1 cellular context compared by ENCODE assay signal in genomic region chr11:46593550-46594382, GRCh38.
TF ChIP-seq lines count a peak whose summit lies in the region.

TSS of gene AMBRA1 (minus strand) at chr11:46594023. CDS start at chr11:46548380, 45,643 bp downstream.

TF ChIP-seq in K562, 482 proteins besides CTCF, POLR2A, EP300 and RAD21 (continued from another document and continues in another):
- no peak for TF ChIP-seq ZNF655 (CRISPR knock-in tag; IDR thresholded peaks at IDR 0.05)
- TF ChIP-seq ZNF384 (IDR thresholded peaks at IDR 0.05; ENCODE audit: low read depth, low read length), result peak; percentile 52
- TF ChIP-seq HMBOX1 (IDR thresholded peaks at IDR 0.05), result peak; percentile 71
- TF ChIP-seq TAF7 (tag; IDR thresholded peaks at IDR 0.05), result peak; percentile 28; the same call in 1 of the 2 replicates
- no peak for TF ChIP-seq WHSC1 (IDR thresholded peaks at IDR 0.05; ENCODE audit: low read length)
- TF ChIP-seq SAP30 (IDR thresholded peaks at IDR 0.05; ENCODE audit: borderline replicate concordance, insufficient read depth, low read depth, low read length, poor library complexity, severe bottlenecking), result no peak
- TF ChIP-seq ZNF778 (CRISPR knock-in tag; IDR thresholded peaks at IDR 0.05), result no peak
- TF ChIP-seq MCM3 (IDR thresholded peaks at IDR 0.05), result no peak
- peak; percentile 91; the same call in 1 of the 2 replicates for TF ChIP-seq PHF8 (IDR thresholded peaks at IDR 0.05; ENCODE audit: borderline replicate concordance, low read length)
- TF ChIP-seq ARHGAP35 (IDR thresholded peaks at IDR 0.05; ENCODE audit: partially characterized antibody), result no peak
- TF ChIP-seq ETS2 (tag; IDR thresholded peaks at IDR 0.05; ENCODE audit: borderline replicate concordance, poor library complexity, severe bottlenecking), result no peak
- TF ChIP-seq ZBTB11 (CRISPR knock-in tag; IDR thresholded peaks at IDR 0.05), result peak in 1 of 3 experiments; percentile 57; a peak in 1 of 6 replicates
- 0 out of 2 replicates have a peak, but pooled peaks have one; percentile 37 for TF ChIP-seq HLTF (IDR thresholded peaks at IDR 0.05)
- no peak for TF ChIP-seq CHD1 (IDR thresholded peaks at IDR 0.05; ENCODE audit: low read length)
- peak; percentile 80 for TF ChIP-seq SUPT5H (IDR thresholded peaks at IDR 0.05)
- no peak for TF ChIP-seq SPI1 (IDR thresholded peaks at IDR 0.05; ENCODE audit: borderline replicate concordance, low read depth, low read length)
- no peak for TF ChIP-seq SRSF3 (IDR thresholded peaks at IDR 0.05; ENCODE audit: insufficient read depth, low read length)
- TF ChIP-seq ZMIZ1 (IDR thresholded peaks at IDR 0.05; ENCODE audit: low read depth in 2 of 2, low read length in 2 of 2), result peak in 1 of 2 experiments; percentile 99; a peak in 2 of 4 replicates
- no peak for TF ChIP-seq STAG1 (CRISPR knock-in tag; IDR thresholded peaks at IDR 0.05; ENCODE audit: borderline replicate concordance)
- peak; percentile 28 for TF ChIP-seq ESRRA (IDR thresholded peaks at IDR 0.05; ENCODE audit: borderline replicate concordance, low read depth)
- TF ChIP-seq ZNF551 (CRISPR knock-in tag; IDR thresholded peaks at IDR 0.05), result no peak
- no peak for TF ChIP-seq CGGBP1 (CRISPR knock-in tag; IDR thresholded peaks at IDR 0.05)
- TF ChIP-seq ZNF77 (CRISPR knock-in tag; IDR thresholded peaks at IDR 0.05), result no peak
- TF ChIP-seq ELK1 (CRISPR knock-in tag; IDR thresholded peaks at IDR 0.05), result no peak
- peak; percentile 40; the same call in 1 of the 2 replicates for TF ChIP-seq KLF6 (CRISPR knock-in tag; IDR thresholded peaks at IDR 0.05; ENCODE audit: borderline replicate concordance)
- TF ChIP-seq SOX6 (IDR thresholded peaks at IDR 0.05), result 0 out of 2 replicates have a peak, but pooled peaks have one; percentile 14
- TF ChIP-seq ARNT (IDR thresholded peaks at IDR 0.05), result peak in 1 of 2 experiments; percentile 73; a peak in 2 of 4 replicates
- TF ChIP-seq BRF1 (IDR thresholded peaks at IDR 0.05; ENCODE audit: borderline replicate concordance, extremely low read depth, insufficient read length), result no peak
- TF ChIP-seq PHF20 (IDR thresholded peaks at IDR 0.05; ENCODE audit: partially characterized antibody), result peak; percentile 86
- no peak for TF ChIP-seq ZBTB49 (CRISPR knock-in tag; IDR thresholded peaks at IDR 0.05; ENCODE audit: borderline replicate concordance)
- TF ChIP-seq NKRF (IDR thresholded peaks at IDR 0.05; ENCODE audit: borderline replicate concordance), result peak; percentile 63; the same call in 1 of the 2 replicates
- TF ChIP-seq ELK3 (CRISPR knock-in tag; IDR thresholded peaks at IDR 0.05), result no peak
- TF ChIP-seq ZNF347 (CRISPR knock-in tag; IDR thresholded peaks at IDR 0.05; ENCODE audit: low read depth), result no peak
- no peak for TF ChIP-seq ZNF124 (CRISPR knock-in tag; IDR thresholded peaks at IDR 0.05)
- peak; percentile 88 for TF ChIP-seq ZNF592 (IDR thresholded peaks at IDR 0.05)
- no peak for TF ChIP-seq SREBF1 (IDR thresholded peaks at IDR 0.05; ENCODE audit: borderline replicate concordance, low read depth, low read length)
- no peak for TF ChIP-seq HDGF (IDR thresholded peaks at IDR 0.05)
- no peak for TF ChIP-seq CBFA2T3 (IDR thresholded peaks at IDR 0.05)
- no peak; the same call in 1 of the 2 replicates for TF ChIP-seq PTRF (tag; IDR thresholded peaks at IDR 0.05)
- no peak for TF ChIP-seq ZNF24 (IDR thresholded peaks at IDR 0.05)
- no peak for TF ChIP-seq NCOA2 (IDR thresholded peaks at IDR 0.05; ENCODE audit: partially characterized antibody in 2 of 2)
- no peak for TF ChIP-seq CBFB (CRISPR knock-in tag; IDR thresholded peaks at IDR 0.05)
